In the genomic region with DNA sequence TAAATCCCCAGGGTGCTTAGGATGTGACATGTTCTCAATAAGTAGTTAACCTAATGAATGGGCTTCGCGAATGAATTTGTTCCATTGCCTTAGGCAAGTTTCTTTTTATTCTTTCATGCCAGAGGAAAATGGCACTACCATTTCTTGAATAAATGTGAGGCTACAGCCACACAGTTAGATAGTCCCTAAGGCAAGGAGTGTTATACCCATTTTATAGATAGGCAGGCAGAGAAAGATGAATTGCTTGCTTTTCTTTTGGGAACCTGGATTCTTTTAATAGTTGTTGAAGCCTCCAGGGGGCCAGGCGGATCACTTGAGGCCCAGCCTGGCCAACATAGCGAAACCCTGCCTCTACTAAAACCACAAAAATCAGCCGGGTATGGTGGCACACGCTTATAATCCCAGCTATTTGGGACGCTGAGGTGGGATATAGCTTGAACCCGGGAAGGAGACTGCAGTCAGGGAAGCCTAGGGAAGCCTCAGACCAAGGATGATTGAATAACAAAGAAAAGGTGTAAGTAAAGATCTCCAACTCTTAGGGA, we compare ENCODE assay signal across 8 cellular contexts. TPM values are rescaled to one million over a fixed set of nuclear protein-coding genes. Genes with fewer than 3 reads are reported as not detected.
DNase-seq lines count a peak whose midpoint lies in the region; ATAC-seq, FAIRE-seq and TF ChIP-seq lines count a peak whose summit lies in the region.

No MANE protein-coding gene starts in this region.

- no peak for FAIRE-seq in frontal cortex (lab: Jason Lieb, UNC)

- ATAC-seq in HG03025 (IDR thresholded peaks at IDR 0.05; ENCODE audit: low FRiP score, unreplicated experiment) = no peak

- H3K36me3 ChIP-seq in SK-N-MC (ENCODE audit: insufficient read depth, low read length) = peaks cover 56% of the 10 kb centered on the region

- TF ChIP-seq CTCF in GM12865 (IDR thresholded peaks at IDR 0.05; ENCODE audit: insufficient read depth, low read depth, low read length, missing control alignments) (no peak), fibroblast of pulmonary artery (IDR thresholded peaks at IDR 0.05; ENCODE audit: low read length, missing control alignments) (no peak), retinal pigment epithelial cell (conservative IDR thresholded peaks at IDR 0.05; ENCODE audit: low read depth, low read length) (no peak)

- H3K4me3 ChIP-seq in GM12865 (ENCODE audit: low read depth, low read length) = peak overlapping the region; percentile 96
- H3K4me3 ChIP-seq in SK-N-MC = peak overlapping the region; percentile 86
- peak overlapping the region; percentile 84 for H3K4me3 ChIP-seq in fibroblast of pulmonary artery (replicated peaks; ENCODE audit: low read depth, low read length)
- H3K4me3 ChIP-seq in retinal pigment epithelial cell (ENCODE audit: low read length) = peak overlapping the region; percentile 94

- H3K27ac ChIP-seq in SK-N-MC = peak overlapping the region; percentile 20; the same call in 1 of the 2 replicates

- DNase-seq in GM12865 (ENCODE audit: low read depth) (peak; percentile 22), SK-N-MC (ENCODE audit: low read depth, low spot score) (no peak), fibroblast of pulmonary artery (ENCODE audit: low read depth) (no peak), retinal pigment epithelial cell (ENCODE audit: low read depth) (no peak), frontal cortex (ENCODE audit: low spot score in 2 of 2) (no peak), globus pallidus (ENCODE audit: low spot score) (no peak), NCI-H524 (lab: John Stamatoyannopoulos, UW) (no peak)

- no peaks in the 10 kb centered on the region for H3K9me3 ChIP-seq in SK-N-MC (ENCODE audit: low read depth, low read length)

- peak overlapping the region; percentile 96 for H3K9ac ChIP-seq in SK-N-MC (ENCODE audit: insufficient read length)

RNA-seq across cellular contexts. Expression of gene NOP16, which starts 0.9 kb away (rescaled TPM):
- 12.6 TPM for total RNA-seq in frontal cortex

RNA-seq across cellular contexts. Expression of gene HIGD2A, which starts 1.1 kb away (rescaled TPM):
- total RNA-seq in frontal cortex = 27.7 TPM

RNA-seq across cellular contexts. Expression of gene ARL10, which starts 22.2 kb away (rescaled TPM):
- 34.6 TPM for total RNA-seq in frontal cortex

RNA-seq across cellular contexts. Expression of gene KIAA1191, which starts 25.9 kb away (rescaled TPM):
- 111 TPM for total RNA-seq in frontal cortex

RNA-seq across cellular contexts. Expression of gene CLTB, which starts 28.9 kb away (rescaled TPM):
- 71.3 TPM for total RNA-seq in frontal cortex
